8 cellular contexts compared by ENCODE assay signal in the genomic region with DNA sequence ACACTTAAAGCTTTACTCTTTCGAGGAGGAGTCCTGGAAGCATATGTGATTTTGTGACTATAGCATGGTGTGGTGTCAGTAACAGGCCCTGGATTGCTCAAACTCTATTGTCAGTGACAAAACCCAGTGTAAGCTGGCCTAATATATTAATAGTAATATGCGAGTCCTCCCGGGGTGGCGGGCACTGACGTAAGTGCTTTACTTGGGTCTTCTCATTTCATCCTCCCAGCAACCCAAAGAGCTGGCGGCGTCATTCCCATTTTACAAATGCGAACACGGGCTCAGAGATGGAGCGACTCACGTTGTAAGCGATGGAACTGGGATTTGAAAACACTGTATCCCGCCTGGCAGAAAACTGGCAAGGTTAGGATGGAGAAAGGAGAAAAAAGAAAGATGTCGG. TPM values are rescaled to one million over a fixed set of nuclear protein-coding genes. Genes with fewer than 3 reads are reported as not detected.
A peak's percentile ranks its signal among the peaks of the same experiment; 100 is the strongest.
DNase-seq lines count a peak whose midpoint lies in the region; ATAC-seq and TF ChIP-seq lines count a peak whose summit lies in the region.

No MANE protein-coding gene starts in this region.

- peak overlapping the region; percentile 81 to 84 for H3K9ac ChIP-seq in duodenal mucosa (ENCODE audit: low read depth in 1 of 2, low read length in 2 of 2)

- no peaks in the 10 kb centered on the region for H3K9me3 Mint-ChIP-seq in CD4-positive, CD25-positive, alpha-beta regulatory T cell
- no peaks in the 10 kb centered on the region for H3K9me3 Mint-ChIP-seq in nephron progenitor cell

- peaks cover 23% of the 10 kb centered on the region for H3K36me3 Mint-ChIP-seq in CD4-positive, CD25-positive, alpha-beta regulatory T cell
- H3K36me3 Mint-ChIP-seq in nephron progenitor cell (ENCODE audit: low read depth): peaks cover 14% of the 10 kb centered on the region

- peak overlapping the region; percentile 86 for H3K4me3 ChIP-seq in CD4-positive, CD25-positive, alpha-beta regulatory T cell (ENCODE audit: low read depth, low read length)
- peak overlapping the region; percentile 75 for H3K4me3 ChIP-seq in LNCaP clone FGC (ENCODE audit: low read depth, low read length)
- peak overlapping the region; percentile 96 to 97 for H3K4me3 ChIP-seq in duodenal mucosa (ENCODE audit: low read depth in 1 of 2, low read length in 2 of 2)

- ATAC-seq in CD4-positive, CD25-positive, alpha-beta regulatory T cell (ENCODE audit: low read depth in 2 of 2): no peak

- H3K27me3 Mint-ChIP-seq in CD4-positive, CD25-positive, alpha-beta regulatory T cell: no peaks in the 10 kb centered on the region
- peaks cover 13% of the 10 kb centered on the region for H3K27me3 Mint-ChIP-seq in nephron progenitor cell (ENCODE audit: low read depth, poor library complexity)

- DNase-seq in CD4-positive, CD25-positive, alpha-beta regulatory T cell: no peak
- no peak for DNase-seq in LNCaP clone FGC (ENCODE audit: low read depth)
- no peak for DNase-seq in nephron progenitor cell
- no peak for DNase-seq in COR-L47 (lab: John Stamatoyannopoulos, UW)
- DNase-seq in kidney glomerular epithelial cell (lab: John Stamatoyannopoulos, UW): no peak
- no peak for DNase-seq in occipital lobe (lab: John Stamatoyannopoulos, UW)
- DNase-seq in DMS153 (lab: John Stamatoyannopoulos, UW): no peak

- peak overlapping the region; percentile 92 for H3K27ac ChIP-seq in CD4-positive, CD25-positive, alpha-beta regulatory T cell (ENCODE audit: insufficient read depth, low read length, poor library complexity, severe bottlenecking)
- peak overlapping the region; percentile 88 for H3K27ac ChIP-seq in duodenal mucosa (ENCODE audit: low read depth, low read length)

- H3K4me1 ChIP-seq in CD4-positive, CD25-positive, alpha-beta regulatory T cell (ENCODE audit: control insufficient read depth, insufficient read depth, low read length, poor library complexity, severe bottlenecking): peaks cover 56% of the 10 kb centered on the region
- H3K4me1 ChIP-seq in duodenal mucosa (ENCODE audit: control insufficient read depth in 1 of 2, insufficient read depth in 2 of 2, low read length in 2 of 2): peaks cover 28 to 30% of the 10 kb centered on the region in 2 donors

- TF ChIP-seq CTCF in LNCaP clone FGC (IDR thresholded peaks at IDR 0.05; ENCODE audit: control insufficient read depth, extremely low read depth, insufficient read depth) (no peak), nephron progenitor cell (IDR thresholded peaks at IDR 0.05) (no peak)

- H3K4me3 Mint-ChIP-seq in CD4-positive, CD25-positive, alpha-beta regulatory T cell: peak overlapping the region; percentile 94 to 99 (median 97)
- H3K4me3 Mint-ChIP-seq in nephron progenitor cell: peak overlapping the region; percentile 92

- peaks cover 12% of the 10 kb centered on the region for H3K36me3 ChIP-seq in CD4-positive, CD25-positive, alpha-beta regulatory T cell (ENCODE audit: control insufficient read depth, insufficient read depth, low read length)
- H3K36me3 ChIP-seq in duodenal mucosa (ENCODE audit: control insufficient read depth in 1 of 2, insufficient read depth in 2 of 2, low read length in 2 of 2): peaks cover 0 to 14% of the 10 kb centered on the region in 2 donors

- no peaks in the 10 kb centered on the region for H3K27me3 ChIP-seq in CD4-positive, CD25-positive, alpha-beta regulatory T cell (ENCODE audit: control insufficient read depth, insufficient read depth, low read length)
- no peaks in the 10 kb centered on the region for H3K27me3 ChIP-seq in duodenal mucosa (ENCODE audit: control insufficient read depth in 1 of 2, insufficient read depth in 2 of 2, low read length in 2 of 2)

- H3K27ac Mint-ChIP-seq in CD4-positive, CD25-positive, alpha-beta regulatory T cell: peak overlapping the region; percentile 97 to 99 (median 99)
- H3K27ac Mint-ChIP-seq in nephron progenitor cell: peak overlapping the region; percentile 65

- peaks cover 23 to 79% (median 44%) of the 10 kb centered on the region in 4 donors for H3K4me1 Mint-ChIP-seq in CD4-positive, CD25-positive, alpha-beta regulatory T cell
- peaks cover 41% of the 10 kb centered on the region for H3K4me1 Mint-ChIP-seq in nephron progenitor cell

- H3K9me3 ChIP-seq in CD4-positive, CD25-positive, alpha-beta regulatory T cell (ENCODE audit: control insufficient read depth in 2 of 2, low read length in 2 of 2): no peaks in the 10 kb centered on the region
- H3K9me3 ChIP-seq in duodenal mucosa (ENCODE audit: control insufficient read depth in 1 of 2, low read length in 2 of 2): no peaks in the 10 kb centered on the region

RNA-seq across cellular contexts. Expression of a gene that starts 0.6 kb away (rescaled TPM):
- 118 TPM for total RNA-seq in CD4-positive, CD25-positive, alpha-beta regulatory T cell
- 10 to 100 TPM; 11.0 to 21.3 (median 15.7) TPM for polyA plus RNA-seq in CD4-positive, CD25-positive, alpha-beta regulatory T cell
- total RNA-seq in occipital lobe: 41.5 TPM

RNA-seq across cellular contexts. Expression of a gene that starts 28.8 kb away (rescaled TPM):
- total RNA-seq in CD4-positive, CD25-positive, alpha-beta regulatory T cell: 55.9 TPM
- 10 to 100 TPM; 15.6 to 19.2 (median 16.2) TPM for polyA plus RNA-seq in CD4-positive, CD25-positive, alpha-beta regulatory T cell
- 21.4 TPM for total RNA-seq in occipital lobe

RNA-seq across cellular contexts. Expression of a gene that starts 41.4 kb away (rescaled TPM):
- total RNA-seq in CD4-positive, CD25-positive, alpha-beta regulatory T cell: not detected
- polyA plus RNA-seq in CD4-positive, CD25-positive, alpha-beta regulatory T cell: not detected
- 10.0 TPM for total RNA-seq in occipital lobe

Comparison
In these comparisons a context has a peak if more than half of its experiments do, and no peak if none do; other contexts are left out.
1. RNA of a gene that starts 41.4 kb away (total RNA-seq): 10.0 TPM in occipital lobe (single experiment); not detected in CD4-positive, CD25-positive, alpha-beta regulatory T cell (single experiment); every median in the first group is over 10 times any median in the second.
2. Peak in every context shown above with its lines, with median percentiles within 50 percentile points of each other: H3K4me3 ChIP-seq.